Comparison of ENCODE assay signal across 8 cellular contexts in genomic region chr17:78839762-78840529, GRCh38. TPM values are rescaled to one million over a fixed set of nuclear protein-coding genes. Genes with fewer than 3 reads are reported as not detected.
DNase-seq lines count a peak whose midpoint lies in the region; ATAC-seq and TF ChIP-seq lines count a peak whose summit lies in the region.

No MANE protein-coding gene starts in this region.

- no peak for TF ChIP-seq CTCF in osteocyte (IDR thresholded peaks at IDR 0.05)

- no peaks in the 10 kb centered on the region for H3K27me3 Mint-ChIP-seq in osteocyte (ENCODE audit: unreplicated experiment)

- H3K36me3 Mint-ChIP-seq in osteocyte (ENCODE audit: unreplicated experiment): peaks cover 20% of the 10 kb centered on the region

- peak overlapping the region; percentile 81 for H3K27ac Mint-ChIP-seq in osteocyte (ENCODE audit: unreplicated experiment)

- DNase-seq in NCI-H510A treated with DMSO at 0.1 percent for 48 hours (lab: John Stamatoyannopoulos, UW): peak; percentile 28
- DNase-seq in NCI-H510A (lab: John Stamatoyannopoulos, UW): no peak
- DNase-seq in OCI-M1 (lab: John Stamatoyannopoulos, UW): peak; percentile 49
- DNase-seq in activated gamma-delta T cell treated with Interleukin-2 at 50 U/mL for 16 hours: peak; percentile 45
- peak; percentile 14 for DNase-seq in foreskin melanocyte
- peak; percentile 89 for DNase-seq in osteocyte (ENCODE audit: extremely low spot score, unreplicated experiment)
- DNase-seq in islet precursor cell: no peak

- no peaks in the 10 kb centered on the region for H3K9me3 Mint-ChIP-seq in osteocyte (ENCODE audit: unreplicated experiment)

- peaks cover 34% of the 10 kb centered on the region for H3K4me1 Mint-ChIP-seq in osteocyte (ENCODE audit: unreplicated experiment)

- peak; percentile 20 for ATAC-seq in HG02943 (IDR thresholded peaks at IDR 0.05; ENCODE audit: low read depth, unreplicated experiment)

- H3K4me3 Mint-ChIP-seq in osteocyte (ENCODE audit: unreplicated experiment): peak overlapping the region; percentile 83

RNA-seq across cellular contexts. Expression of gene USP36, which starts 0.7 kb away (rescaled TPM):
- 56.2 and 66.7 TPM in 2 replicates for total RNA-seq in osteocyte

RNA-seq across cellular contexts. Expression of gene CYTH1, which starts 57.9 kb away (rescaled TPM):
- 113 and 123 TPM in 2 replicates for total RNA-seq in osteocyte

Comparison
In these comparisons a context has a peak if more than half of its experiments do, and no peak if none do; other contexts are left out.
1. DNase-seq: peak in NCI-H510A treated with DMSO at 0.1 percent for 48 hours (single experiment), OCI-M1 (single experiment), activated gamma-delta T cell treated with Interleukin-2 at 50 U/mL for 16 hours (single experiment), foreskin melanocyte (single experiment) and osteocyte (single experiment); none in NCI-H510A (single experiment) and islet precursor cell (single experiment).